In genomic region chr1:243267346-243268283, GRCh38 we compare ENCODE assay signal across 10 cellular contexts. TPM values are rescaled to one million over a fixed set of nuclear protein-coding genes. Genes with fewer than 3 reads are reported as not detected.
A peak's percentile ranks its signal among the peaks of the same experiment; 100 is the strongest.
DNase-seq lines count a peak whose midpoint lies in the region; ATAC-seq and TF ChIP-seq lines count a peak whose summit lies in the region.
"Had no signal": no experiment of that assay in that cellular context is flagged by ENCODE, and none has a peak within 500 bp of the region (broad histone marks: within the 10 kb centered on the region; RNA-seq: fewer than 3 reads in every experiment).

No MANE protein-coding gene starts in this region.

- intact Hi-C loops in CD14-positive monocyte (cut with micrococcal nuclease) (no loop called here), dorsolateral prefrontal cortex (cut with DNase I) (no loop called here)
- intact Hi-C loops in naive thymus-derived CD4-positive, alpha-beta T cell (cut with micrococcal nuclease) = no loop called here

- H3K9me3 ChIP-seq in OCI-LY1 (ENCODE audit: low read length) = no peaks in the 10 kb centered on the region
- H3K9me3 ChIP-seq in naive thymus-derived CD4-positive, alpha-beta T cell (ENCODE audit: control insufficient read depth in 2 of 3, low read length in 3 of 3) = no peaks in the 10 kb centered on the region

- H3K27ac Mint-ChIP-seq in CD14-positive monocyte = peak overlapping the region; percentile 92 to 98 (median 94)
- peak overlapping the region in 1 of 9 donors; percentile 29 for H3K27ac Mint-ChIP-seq in naive thymus-derived CD4-positive, alpha-beta T cell
- no peak overlapping the region for H3K27ac Mint-ChIP-seq in T-helper 2 cell treated with Interferon-gamma antibody and Interleukin-4, amounts not matched to agents 5 μg/mL and 100 μg/mL, for 36 hours
- H3K27ac Mint-ChIP-seq: activated naive CD4-positive, alpha-beta T cell treated with anti-CD3 and anti-CD28 coated beads for 36 hours had no signal

- no peak for TF ChIP-seq CTCF in CD14-positive monocyte (IDR thresholded peaks at IDR 0.05)
- TF ChIP-seq CTCF in OCI-LY1 (IDR thresholded peaks at IDR 0.05; ENCODE audit: low read length) = no peak
- no peak for TF ChIP-seq CTCF in dorsolateral prefrontal cortex (IDR thresholded peaks at IDR 0.05 in 54 of 56, conservative IDR thresholded peaks at IDR 0.05 in 2 of 56; ENCODE audit: low read depth in 1 of 56, partially characterized antibody in 56 of 56)

- peak overlapping the region; percentile 45; the same call in 1 of the 2 replicates for H3K9ac ChIP-seq in OCI-LY1 (ENCODE audit: low read length)

- H3K9me3 Mint-ChIP-seq in CD14-positive monocyte = no peaks in the 10 kb centered on the region
- no peaks in the 10 kb centered on the region for H3K9me3 Mint-ChIP-seq in naive thymus-derived CD4-positive, alpha-beta T cell
- no peaks in the 10 kb centered on the region for H3K9me3 Mint-ChIP-seq in T-helper 2 cell treated with Interferon-gamma antibody and Interleukin-4, amounts not matched to agents 5 μg/mL and 100 μg/mL, for 36 hours
- H3K9me3 Mint-ChIP-seq: activated naive CD4-positive, alpha-beta T cell treated with anti-CD3 and anti-CD28 coated beads for 36 hours had no signal

- H3K4me1 ChIP-seq in OCI-LY1 (ENCODE audit: insufficient read depth, low read length, severe bottlenecking) = peaks cover 34% of the 10 kb centered on the region
- no peaks in the 10 kb centered on the region for H3K4me1 ChIP-seq in naive thymus-derived CD4-positive, alpha-beta T cell (ENCODE audit: control insufficient read depth in 2 of 2, insufficient read depth in 2 of 2, low read length in 2 of 2)

- POLR2A ChIA-PET in naive thymus-derived CD4-positive, alpha-beta T cell (lab: Charles Lee) = no interaction called here

- no peaks in the 10 kb centered on the region; the same call in 1 of the 2 replicates for H3K79me2 ChIP-seq in OCI-LY1 (ENCODE audit: insufficient read depth, low read length)

- H3K36me3 ChIP-seq in OCI-LY1 (ENCODE audit: insufficient read depth, low read length) = no peaks in the 10 kb centered on the region
- H3K36me3 ChIP-seq in naive thymus-derived CD4-positive, alpha-beta T cell (ENCODE audit: control insufficient read depth in 2 of 3, insufficient read depth in 3 of 3, low read length in 3 of 3) = peaks cover 0 to 6% (median 0%) of the 10 kb centered on the region in 3 experiments

- H3K36me3 Mint-ChIP-seq in CD14-positive monocyte = peaks cover 7 to 18% of the 10 kb centered on the region in 2 donors
- H3K36me3 Mint-ChIP-seq in naive thymus-derived CD4-positive, alpha-beta T cell = peaks cover 0 to 16% (median 10%) of the 10 kb centered on the region in 5 donors
- peaks cover 3% of the 10 kb centered on the region for H3K36me3 Mint-ChIP-seq in T-helper 2 cell treated with Interferon-gamma antibody and Interleukin-4, amounts not matched to agents 5 μg/mL and 100 μg/mL, for 36 hours (ENCODE audit: low read depth)

- no peaks in the 10 kb centered on the region for H3K27me3 Mint-ChIP-seq in CD14-positive monocyte (ENCODE audit: low read depth in 3 of 3)
- no peaks in the 10 kb centered on the region for H3K27me3 Mint-ChIP-seq in naive thymus-derived CD4-positive, alpha-beta T cell
- H3K27me3 Mint-ChIP-seq in T-helper 2 cell treated with Interferon-gamma antibody and Interleukin-4, amounts not matched to agents 5 μg/mL and 100 μg/mL, for 36 hours (ENCODE audit: low read depth) = no peaks in the 10 kb centered on the region

- ATAC-seq in naive thymus-derived CD4-positive, alpha-beta T cell = peak; percentile 75

- no peak overlapping the region for H2AFZ ChIP-seq in OCI-LY1 (ENCODE audit: low read length)

- H3F3A ChIP-seq in OCI-LY1 (ENCODE audit: insufficient read depth, low read length) = no peaks in the 10 kb centered on the region

- H3K27me3 ChIP-seq in OCI-LY1 (ENCODE audit: insufficient read depth, low read length) (no peaks in the 10 kb centered on the region), dorsolateral prefrontal cortex (no peaks in the 10 kb centered on the region)
- H3K27me3 ChIP-seq in naive thymus-derived CD4-positive, alpha-beta T cell (ENCODE audit: control insufficient read depth in 2 of 2, insufficient read depth in 2 of 2, low read length in 2 of 2) = no peaks in the 10 kb centered on the region

- peaks cover 69% of the 10 kb centered on the region for H3K4me1 Mint-ChIP-seq in CD14-positive monocyte
- H3K4me1 Mint-ChIP-seq in naive thymus-derived CD4-positive, alpha-beta T cell = peaks cover 19 to 57% (median 52%) of the 10 kb centered on the region in 7 donors
- H3K4me1 Mint-ChIP-seq in T-helper 2 cell treated with Interferon-gamma antibody and Interleukin-4, amounts not matched to agents 5 μg/mL and 100 μg/mL, for 36 hours (ENCODE audit: low read depth) = peaks cover 9% of the 10 kb centered on the region

- H4K20me1 ChIP-seq in OCI-LY1 (ENCODE audit: insufficient read depth, low read length) = no peaks in the 10 kb centered on the region

- H3K4me3 Mint-ChIP-seq in CD14-positive monocyte = peak overlapping the region; percentile 62 to 65
- no peak overlapping the region for H3K4me3 Mint-ChIP-seq in naive thymus-derived CD4-positive, alpha-beta T cell
- no peak overlapping the region for H3K4me3 Mint-ChIP-seq in T-helper 2 cell treated with Interferon-gamma antibody and Interleukin-4, amounts not matched to agents 5 μg/mL and 100 μg/mL, for 36 hours
- H3K4me3 Mint-ChIP-seq: activated naive CD4-positive, alpha-beta T cell treated with anti-CD3 and anti-CD28 coated beads for 36 hours had no signal

- peak; percentile 68 for DNase-seq in CD14-positive monocyte (ENCODE audit: low spot score)
- DNase-seq in dorsolateral prefrontal cortex = no peak
- DNase-seq in naive thymus-derived CD4-positive, alpha-beta T cell = no peak
- DNase-seq in globus pallidus (ENCODE audit: low spot score) = no peak
- DNase-seq in NCI-H1092 treated with DMSO at 0.1 percent for 48 hours (lab: John Stamatoyannopoulos, UW) = no peak
- DNase-seq in NCI-H1930 (lab: John Stamatoyannopoulos, UW) = no peak
- DNase-seq in T-helper 2 cell treated with Interferon-gamma antibody and Interleukin-4, amounts not matched to agents 5 μg/mL and 100 μg/mL, for 36 hours (ENCODE audit: low spot score) = no peak
- DNase-seq: activated naive CD4-positive, alpha-beta T cell treated with anti-CD3 and anti-CD28 coated beads for 36 hours; stimulated activated CD4-positive, alpha-beta T cell treated with anti-CD3 and anti-CD28 coated beads, Interleukin-4, amount 100 ng/mL, for 4 hours had no signal

- H3K27ac ChIP-seq in OCI-LY1 (ENCODE audit: low read depth, low read length, poor library complexity, severe bottlenecking) (peak overlapping the region; percentile 71), dorsolateral prefrontal cortex (peak overlapping the region in 48 of 59 donors; percentile 0 to 88 (median 77))
- no peak overlapping the region for H3K27ac ChIP-seq in naive thymus-derived CD4-positive, alpha-beta T cell (ENCODE audit: low read depth, low read length)

- CTCF ChIA-PET in naive thymus-derived CD4-positive, alpha-beta T cell (lab: Charles Lee) = no interaction called here

- H3K4me3 ChIP-seq in OCI-LY1 (ENCODE audit: low read depth, low read length, poor library complexity, severe bottlenecking) (peak overlapping the region; percentile 37), dorsolateral prefrontal cortex (no peak overlapping the region)
- no peak overlapping the region for H3K4me3 ChIP-seq in naive thymus-derived CD4-positive, alpha-beta T cell (ENCODE audit: low read length)

- no peaks in the 10 kb centered on the region for H3K9me2 ChIP-seq in OCI-LY1 (ENCODE audit: low read depth, low read length)

- peak overlapping the region; percentile 74 for H3K4me2 ChIP-seq in OCI-LY1 (ENCODE audit: low read length)

RNA-seq across cellular contexts. Expression of gene SDCCAG8, which starts 11.8 kb away (rescaled TPM):
- 10 to 100 TPM; 33.2 to 34.4 TPM for polyA plus RNA-seq in CD14-positive monocyte
- 100 to 1,000 TPM in 15 of 120 experiments, 10 to 100 TPM in 105; 60.3 to 122 (median 85.0) TPM for total RNA-seq in dorsolateral prefrontal cortex
- 10 to 100 TPM; 26.0 to 45.2 (median 41.4) TPM for total RNA-seq in naive thymus-derived CD4-positive, alpha-beta T cell
- polyA plus RNA-seq in naive thymus-derived CD4-positive, alpha-beta T cell = 10 to 100 TPM; 30.3 to 39.1 TPM

RNA-seq across cellular contexts. Expression of gene CEP170, which starts 12.5 kb away (rescaled TPM):
- 10 to 100 TPM; 13.7 to 17.4 TPM for polyA plus RNA-seq in CD14-positive monocyte
- 100 to 1,000 TPM; 123 to 223 (median 176) TPM for total RNA-seq in dorsolateral prefrontal cortex
- total RNA-seq in naive thymus-derived CD4-positive, alpha-beta T cell = 10 to 100 TPM; 32.9 to 56.1 (median 47.3) TPM
- 10 to 100 TPM; 11.6 to 19.6 TPM for polyA plus RNA-seq in naive thymus-derived CD4-positive, alpha-beta T cell

Comparison
In these comparisons a context has a peak if more than half of its experiments do, and no peak if none do; other contexts are left out.
1. H3K4me3 Mint-ChIP-seq: peak in CD14-positive monocyte (2 of 2); none in naive thymus-derived CD4-positive, alpha-beta T cell (0 of 10) and T-helper 2 cell treated with Interferon-gamma antibody and Interleukin-4, amounts not matched to agents 5 μg/mL and 100 μg/mL, for 36 hours (single experiment).